Comparison of ENCODE assay signal across 23 cellular contexts in the genomic region with DNA sequence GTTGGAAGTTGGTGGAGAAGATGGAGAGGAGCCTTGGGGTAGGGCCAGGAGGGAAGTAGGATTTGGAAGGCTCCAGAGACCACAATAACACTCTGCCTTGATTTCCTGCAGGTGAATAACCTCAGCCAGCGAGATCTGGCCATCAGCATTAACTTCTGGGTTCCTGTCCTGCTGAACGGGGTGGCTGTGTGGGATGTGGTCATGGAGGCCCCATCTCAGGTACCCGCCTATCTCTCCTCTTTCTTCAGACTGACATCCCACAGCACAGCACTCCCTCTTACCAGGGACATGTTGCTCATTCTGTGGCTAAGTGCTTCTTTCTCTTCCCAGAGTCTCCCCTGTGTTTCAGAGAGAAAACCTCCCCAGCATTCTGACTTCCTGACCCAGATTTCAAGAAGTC. TPM values are rescaled to one million over a fixed set of nuclear protein-coding genes. Genes with fewer than 3 reads are reported as not detected.
"Had no signal": no experiment of that assay in that cellular context is flagged by ENCODE, and none has a peak within 500 bp of the region (broad histone marks: within the 10 kb centered on the region; RNA-seq: fewer than 3 reads in every experiment).

No MANE protein-coding gene starts in this region.

- H3K27me3 ChIP-seq: right lobe of liver, upper lobe of left lung had no signal

- H3K9me3 ChIP-seq: prostate gland, right lobe of liver, thoracic aorta, upper lobe of left lung had no signal

- H3K4me3 Mint-ChIP-seq: activated naive CD4-positive, alpha-beta T cell treated with anti-CD3 and anti-CD28 coated beads, Interleukin-2, amount 50 U/mL, for 24 hours; activated T-cell treated with anti-CD3 and anti-CD28 coated beads, Interleukin-2, amount 50 U/mL, for 24 hours; memory B cell; neural progenitor cell; stimulated activated memory B cell treated with anti-CD40 and anti-IgM and Interleukin-4, amounts not matched to agents 10 μg/mL and 1 μg/mL and 100 μg/mL, for 72 hours; T-cell had no signal

- H3K9ac ChIP-seq: neural progenitor cell had no signal

- H3K36me3 ChIP-seq: neural progenitor cell, prostate gland, right lobe of liver, thoracic aorta, upper lobe of left lung had no signal

- H3K4me1 ChIP-seq: neural progenitor cell, prostate gland had no signal

- H3K27ac Mint-ChIP-seq: activated T-cell treated with anti-CD3 and anti-CD28 coated beads, Interleukin-2, amount 50 U/mL, for 24 hours; memory B cell; neural progenitor cell; stimulated activated memory B cell treated with anti-CD40 and anti-IgM and Interleukin-4, amounts not matched to agents 10 μg/mL and 1 μg/mL and 100 μg/mL, for 72 hours; T-cell had no signal

- H3K36me3 Mint-ChIP-seq: activated naive CD4-positive, alpha-beta T cell treated with anti-CD3 and anti-CD28 coated beads, Interleukin-2, amount 50 U/mL, for 24 hours; neural progenitor cell; stimulated activated memory B cell treated with anti-CD40 and anti-IgM and Interleukin-4, amounts not matched to agents 10 μg/mL and 1 μg/mL and 100 μg/mL, for 72 hours; T-cell had no signal

- H3K4me1 Mint-ChIP-seq: activated naive CD4-positive, alpha-beta T cell treated with anti-CD3 and anti-CD28 coated beads, Interleukin-2, amount 50 U/mL, for 24 hours; neural progenitor cell had no signal

- H3K9me3 Mint-ChIP-seq: activated naive CD4-positive, alpha-beta T cell treated with anti-CD3 and anti-CD28 coated beads, Interleukin-2, amount 50 U/mL, for 24 hours; activated T-cell treated with anti-CD3 and anti-CD28 coated beads, Interleukin-2, amount 50 U/mL, for 24 hours; effector memory CD8-positive, alpha-beta T cell; memory B cell; stimulated activated memory B cell treated with anti-CD40 and anti-IgM and Interleukin-4, amounts not matched to agents 10 μg/mL and 1 μg/mL and 100 μg/mL, for 72 hours; T-cell had no signal

- H3K27me3 Mint-ChIP-seq: effector memory CD8-positive, alpha-beta T cell had no signal

- DNase-seq: activated gamma-delta T cell; activated T-cell treated with anti-CD3 and anti-CD28 coated beads, Interleukin-2, amount 50 U/mL, for 24 hours; dermis blood vessel endothelial cell; effector memory CD8-positive, alpha-beta T cell; foreskin fibroblast; hypothalamus; kidney; right lobe of liver; stimulated activated CD4-positive, alpha-beta T cell treated with anti-CD3 and anti-CD28 coated beads, Interleukin-4, amount 100 ng/mL, for 24 hours; T-cell; upper lobe of left lung had no signal

- ATAC-seq: activated CD4-positive, CD25-positive, alpha-beta regulatory T cell treated with anti-CD3 and anti-CD28 coated beads, Interleukin-2, amount 50 U/mL, for 24 hours; effector memory CD8-positive, alpha-beta T cell; right lobe of liver; stimulated activated memory B cell treated with anti-CD40 and anti-IgM and Interleukin-4, amounts not matched to agents 10 μg/mL and 1 μg/mL and 100 μg/mL, for 72 hours; T-cell had no signal

- H3K4me3 ChIP-seq: neural progenitor cell, prostate gland, right lobe of liver, SK-N-MC, thoracic aorta, upper lobe of left lung had no signal

- H3K27ac ChIP-seq: neural progenitor cell, prostate gland, right lobe of liver, SK-N-MC, thoracic aorta, upper lobe of left lung had no signal

RNA-seq across cellular contexts. Expression of a gene that starts 4.9 kb away (rescaled TPM):
- total RNA-seq: bronchial epithelial cell, cerebellum, dermis blood vessel endothelial cell, kidney, mononuclear cell, osteocyte, T-cell, thoracic aorta, upper lobe of left lung had no signal

RNA-seq across cellular contexts. Expression of a gene that starts 19.3 kb away (rescaled TPM):
- total RNA-seq: mononuclear cell had no signal

RNA-seq across cellular contexts. Expression of a gene that starts 30.1 kb away (rescaled TPM):
- total RNA-seq: bronchial epithelial cell, cerebellum, dermis blood vessel endothelial cell, osteocyte, prostate gland had no signal
